1 cellular context compared by ENCODE assay signal in genomic region chr2:42927334-42928160, GRCh38.
TF ChIP-seq lines count a peak whose summit lies in the region.

No MANE protein-coding gene starts in this region.

TF ChIP-seq in K562, 482 proteins besides CTCF, POLR2A, EP300 and RAD21 (continued from another document and continues in another):
- TF ChIP-seq ETS2 (tag; IDR thresholded peaks at IDR 0.05; ENCODE audit: borderline replicate concordance, poor library complexity, severe bottlenecking) (no peak), ZNF431 (CRISPR knock-in tag; IDR thresholded peaks at IDR 0.05) (no peak), BRF2 (IDR thresholded peaks at IDR 0.05; ENCODE audit: borderline replicate concordance, insufficient read depth, insufficient read length) (no peak), MTF1 (CRISPR knock-in tag; IDR thresholded peaks at IDR 0.05; ENCODE audit: borderline replicate concordance) (no peak), FOXM1 (IDR thresholded peaks at IDR 0.05; ENCODE audit: low read depth) (peak; percentile 55; the same call in 1 of the 2 replicates), FOXM1 (CRISPR knock-in tag; IDR thresholded peaks at IDR 0.05; ENCODE audit: low read depth) (no peak), CSDE1 (IDR thresholded peaks at IDR 0.05) (no peak), ATF7 (IDR thresholded peaks at IDR 0.05) (peak; percentile 51; the same call in 1 of the 2 replicates), GTF2F1 (IDR thresholded peaks at IDR 0.05; ENCODE audit: low read depth, low read length) (no peak), RBFOX2 (IDR thresholded peaks at IDR 0.05; ENCODE audit: low read depth, low read length) (peak; percentile 61), EZH2 (IDR thresholded peaks at IDR 0.05; ENCODE audit: borderline replicate concordance, low read depth, low read length) (no peak), ZKSCAN1 (IDR thresholded peaks at IDR 0.05; ENCODE audit: low read depth, low read length) (peak; percentile 36; the same call in 1 of the 2 replicates), SRSF3 (IDR thresholded peaks at IDR 0.05; ENCODE audit: insufficient read depth, low read length) (no peak), CTBP1 (IDR thresholded peaks at IDR 0.05; ENCODE audit: borderline replicate concordance) (peak; percentile 17; the same call in 1 of the 2 replicates), PRDM10 (IDR thresholded peaks at IDR 0.05; ENCODE audit: partially characterized antibody) (no peak), KDM2B (CRISPR knock-in tag; IDR thresholded peaks at IDR 0.05) (no peak), SRSF7 (optimal IDR thresholded peaks at IDR 0.05; ENCODE audit: low read depth, low read length) (no peak), SREBF1 (IDR thresholded peaks at IDR 0.05; ENCODE audit: borderline replicate concordance, low read depth, low read length) (no peak), KAT2B (IDR thresholded peaks at IDR 0.05; ENCODE audit: low read depth, low read length) (no peak), ASH1L (IDR thresholded peaks at IDR 0.05; ENCODE audit: borderline replicate concordance, low read depth, partially characterized antibody) (peak; percentile 13), SMARCA5 (IDR thresholded peaks at IDR 0.05) (peak; percentile 31; the same call in 1 of the 2 replicates), POLR2H (tag; IDR thresholded peaks at IDR 0.05; ENCODE audit: low read depth) (no peak), HNRNPUL1 (IDR thresholded peaks at IDR 0.05; ENCODE audit: low read length) (no peak), TAF1 (IDR thresholded peaks at IDR 0.05; ENCODE audit: control insufficient read depth, extremely low read depth, insufficient read depth, low read length, severe bottlenecking) (no peak), RBM39 (optimal IDR thresholded peaks at IDR 0.05; ENCODE audit: low read depth, low read length) (no peak), TOE1 (IDR thresholded peaks at IDR 0.05; ENCODE audit: borderline replicate concordance) (peak; percentile 73; the same call in 1 of the 2 replicates), TOE1 (CRISPR knock-in tag; IDR thresholded peaks at IDR 0.05; ENCODE audit: borderline replicate concordance, low read depth) (no peak), ZBTB9 (CRISPR knock-in tag; IDR thresholded peaks at IDR 0.05) (peak; percentile 87), ZNF449 (CRISPR knock-in tag; IDR thresholded peaks at IDR 0.05) (peak; percentile 85), IRF2 (CRISPR knock-in tag; IDR thresholded peaks at IDR 0.05) (no peak), HLTF (IDR thresholded peaks at IDR 0.05) (no peak), ZNF280A (IDR thresholded peaks at IDR 0.05; ENCODE audit: low read depth, partially characterized antibody) (no peak), CCNT2 (IDR thresholded peaks at IDR 0.05; ENCODE audit: borderline replicate concordance, extremely low read depth, insufficient read length, low read depth, low read length) (peak; percentile 45), MLLT1 (IDR thresholded peaks at IDR 0.05) (peak in 1 of 2 experiments; percentile 32; a peak in 1 of 4 replicates), ZNF384 (IDR thresholded peaks at IDR 0.05; ENCODE audit: low read depth, low read length) (no peak), ZSCAN29 (IDR thresholded peaks at IDR 0.05) (no peak), ZNF354B (CRISPR knock-in tag; IDR thresholded peaks at IDR 0.05) (peak; percentile 74), XRCC5 (IDR thresholded peaks at IDR 0.05; ENCODE audit: low read depth, low read length) (no peak), CBX3 (IDR thresholded peaks at IDR 0.05; ENCODE audit: borderline replicate concordance in 1 of 2, low read length in 2 of 2) (no peak), ZFP30 (CRISPR knock-in tag; IDR thresholded peaks at IDR 0.05; ENCODE audit: borderline replicate concordance) (no peak), CBX1 (IDR thresholded peaks at IDR 0.05; ENCODE audit: low read depth) (peak; percentile 68; the same call in 1 of the 2 replicates)
- TF ChIP-seq, protein P1, sequence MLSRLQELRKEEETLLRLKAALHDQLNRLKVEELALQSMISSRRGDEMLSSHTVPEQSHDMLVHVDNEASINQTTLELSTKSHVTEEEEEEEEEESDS (CRISPR knock-in tag; IDR thresholded peaks at IDR 0.05), result no peak
- TF ChIP-seq, protein P2, sequence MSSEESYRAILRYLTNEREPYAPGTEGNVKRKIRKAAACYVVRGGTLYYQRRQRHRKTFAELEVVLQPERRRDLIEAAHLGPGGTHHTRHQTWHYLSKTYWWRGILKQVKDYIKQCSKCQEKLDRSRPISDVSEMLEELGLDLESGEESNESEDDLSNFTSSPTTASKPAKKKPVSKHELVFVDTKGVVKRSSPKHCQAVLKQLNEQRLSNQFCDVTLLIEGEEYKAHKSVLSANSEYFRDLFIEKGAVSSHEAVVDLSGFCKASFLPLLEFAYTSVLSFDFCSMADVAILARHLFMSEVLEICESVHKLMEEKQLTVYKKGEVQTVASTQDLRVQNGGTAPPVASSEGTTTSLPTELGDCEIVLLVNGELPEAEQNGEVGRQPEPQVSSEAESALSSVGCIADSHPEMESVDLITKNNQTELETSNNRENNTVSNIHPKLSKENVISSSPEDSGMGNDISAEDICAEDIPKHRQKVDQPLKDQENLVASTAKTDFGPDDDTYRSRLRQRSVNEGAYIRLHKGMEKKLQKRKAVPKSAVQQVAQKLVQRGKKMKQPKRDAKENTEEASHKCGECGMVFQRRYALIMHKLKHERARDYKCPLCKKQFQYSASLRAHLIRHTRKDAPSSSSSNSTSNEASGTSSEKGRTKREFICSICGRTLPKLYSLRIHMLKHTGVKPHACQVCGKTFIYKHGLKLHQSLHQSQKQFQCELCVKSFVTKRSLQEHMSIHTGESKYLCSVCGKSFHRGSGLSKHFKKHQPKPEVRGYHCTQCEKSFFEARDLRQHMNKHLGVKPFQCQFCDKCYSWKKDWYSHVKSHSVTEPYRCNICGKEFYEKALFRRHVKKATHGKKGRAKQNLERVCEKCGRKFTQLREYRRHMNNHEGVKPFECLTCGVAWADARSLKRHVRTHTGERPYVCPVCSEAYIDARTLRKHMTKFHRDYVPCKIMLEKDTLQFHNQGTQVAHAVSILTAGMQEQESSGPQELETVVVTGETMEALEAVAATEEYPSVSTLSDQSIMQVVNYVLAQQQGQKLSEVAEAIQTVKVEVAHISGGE (CRISPR knock-in tag; IDR thresholded peaks at IDR 0.05), result peak in 1 of 3 experiments; percentile 66; a peak in 2 of 6 replicates
- TF ChIP-seq, protein P3, sequence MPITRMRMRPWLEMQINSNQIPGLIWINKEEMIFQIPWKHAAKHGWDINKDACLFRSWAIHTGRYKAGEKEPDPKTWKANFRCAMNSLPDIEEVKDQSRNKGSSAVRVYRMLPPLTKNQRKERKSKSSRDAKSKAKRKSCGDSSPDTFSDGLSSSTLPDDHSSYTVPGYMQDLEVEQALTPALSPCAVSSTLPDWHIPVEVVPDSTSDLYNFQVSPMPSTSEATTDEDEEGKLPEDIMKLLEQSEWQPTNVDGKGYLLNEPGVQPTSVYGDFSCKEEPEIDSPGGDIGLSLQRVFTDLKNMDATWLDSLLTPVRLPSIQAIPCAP (CRISPR knock-in tag; IDR thresholded peaks at IDR 0.05; ENCODE audit: borderline replicate concordance), result no peak
- TF ChIP-seq, protein P4, sequence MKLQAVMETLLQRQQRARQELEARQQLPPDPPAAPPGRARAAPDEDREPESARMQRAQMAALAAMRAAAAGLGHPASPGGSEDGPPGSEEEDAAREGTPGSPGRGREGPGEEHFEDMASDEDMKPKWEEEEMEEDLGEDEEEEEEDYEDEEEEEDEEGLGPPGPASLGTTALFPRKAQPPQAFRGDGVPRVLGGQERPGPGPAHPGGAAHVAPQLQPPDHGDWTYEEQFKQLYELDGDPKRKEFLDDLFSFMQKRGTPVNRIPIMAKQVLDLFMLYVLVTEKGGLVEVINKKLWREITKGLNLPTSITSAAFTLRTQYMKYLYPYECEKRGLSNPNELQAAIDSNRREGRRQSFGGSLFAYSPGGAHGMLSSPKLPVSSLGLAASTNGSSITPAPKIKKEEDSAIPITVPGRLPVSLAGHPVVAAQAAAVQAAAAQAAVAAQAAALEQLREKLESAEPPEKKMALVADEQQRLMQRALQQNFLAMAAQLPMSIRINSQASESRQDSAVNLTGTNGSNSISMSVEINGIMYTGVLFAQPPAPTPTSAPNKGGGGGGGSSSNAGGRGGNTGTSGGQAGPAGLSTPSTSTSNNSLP (IDR thresholded peaks at IDR 0.05; ENCODE audit: borderline replicate concordance, low read depth, low read length), result peak; percentile 74; the same call in 1 of the 2 replicates
- TF ChIP-seq, protein P5, sequence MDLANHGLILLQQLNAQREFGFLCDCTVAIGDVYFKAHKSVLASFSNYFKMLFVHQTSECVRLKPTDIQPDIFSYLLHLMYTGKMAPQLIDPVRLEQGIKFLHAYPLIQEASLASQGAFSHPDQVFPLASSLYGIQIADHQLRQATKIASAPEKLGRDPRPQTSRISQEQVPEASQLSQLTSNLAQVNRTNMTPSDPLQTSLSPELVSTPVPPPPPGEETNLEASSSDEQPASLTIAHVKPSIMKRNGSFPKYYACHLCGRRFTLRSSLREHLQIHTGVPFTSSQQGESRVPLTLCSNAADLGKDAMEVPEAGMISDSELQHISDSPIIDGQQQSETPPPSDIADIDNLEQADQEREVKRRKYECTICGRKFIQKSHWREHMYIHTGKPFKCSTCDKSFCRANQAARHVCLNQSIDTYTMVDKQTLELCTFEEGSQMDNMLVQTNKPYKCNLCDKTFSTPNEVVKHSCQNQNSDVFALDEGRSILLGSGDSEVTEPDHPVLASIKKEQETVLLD (IDR thresholded peaks at IDR 0.05), result peak; percentile 56; the same call in 1 of the 2 replicates
